ENCODE assay signal across 24 cellular contexts in the genomic region with DNA sequence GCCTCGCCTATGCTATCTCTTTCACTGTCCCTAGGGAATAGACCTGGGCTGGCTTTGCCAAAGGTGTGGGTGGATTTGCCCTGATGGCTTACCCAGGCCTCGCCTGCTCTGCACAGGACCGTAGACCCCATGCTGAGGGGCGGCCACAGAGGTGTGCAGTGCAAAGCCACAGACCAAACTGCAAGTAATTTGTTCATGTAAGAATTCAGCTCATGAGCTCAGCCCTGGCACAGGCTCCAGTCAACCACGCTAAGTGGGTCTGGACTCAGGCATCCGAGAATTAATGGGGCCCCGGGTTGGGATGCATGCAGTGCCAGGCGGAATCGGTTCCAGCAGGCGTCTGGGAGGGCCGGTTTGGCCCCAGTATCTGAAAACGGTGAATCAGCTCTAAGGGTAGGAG.
"Had no signal": no experiment of that assay in that cellular context is flagged by ENCODE, and none has a peak within 500 bp of the region (broad histone marks: within the 10 kb centered on the region; RNA-seq: fewer than 3 reads in every experiment).

No MANE protein-coding gene starts in this region.

- DNase-seq: activated CD4-positive, alpha-beta T cell treated with anti-CD3 and anti-CD28 coated beads, Interleukin-2, amount 10 ng/mL, durations not matched to agents 7 days and 5 days; activated CD4-positive, CD25-positive, alpha-beta regulatory T cell treated with anti-CD3 and anti-CD28 coated beads, Interleukin-2, amount 50 U/mL, for 72 hours; activated CD8-positive, alpha-beta memory T cell treated with anti-CD3 and anti-CD28 coated beads, Interleukin-2, amount 10 ng/mL, durations not matched to agents 7 days and 5 days; activated CD8-positive, alpha-beta T cell treated with anti-CD3 and anti-CD28 coated beads for 36 hours; activated effector memory CD4-positive, alpha-beta T cell treated with anti-CD3 and anti-CD28 coated beads, Interleukin-2, amount 50 U/mL, for 16 hours; activated T-cell treated with anti-CD3 and anti-CD28 coated beads for 4 hours; heart left ventricle; islet precursor cell; naive B cell; occipital lobe; sigmoid colon; stimulated activated CD4-positive, alpha-beta T cell treated with anti-CD3 and anti-CD28 coated beads, Interleukin-15, amount 100 ng/mL, for 24 hours; stomach; WERI-Rb-1 had no signal

- H3K36me3 ChIP-seq: ascending aorta, breast epithelium, heart left ventricle, sigmoid colon, stomach, suprapubic skin, tibial nerve, vagina, WERI-Rb-1 had no signal

- H3K9me3 ChIP-seq: ascending aorta, heart left ventricle, sigmoid colon, stomach, suprapubic skin, vagina had no signal

- H3K4me3 ChIP-seq: ascending aorta, breast epithelium, coronary artery, heart left ventricle, lung, sigmoid colon, smooth muscle cell, stomach, suprapubic skin, tibial nerve, vagina had no signal

- H3K4me1 ChIP-seq: ascending aorta, breast epithelium, heart left ventricle, sigmoid colon, stomach, suprapubic skin, vagina had no signal

- ATAC-seq: activated CD8-positive, alpha-beta memory T cell treated with anti-CD3 and anti-CD28 coated beads, Interleukin-2, amount 10 ng/mL, durations not matched to agents 7 days and 5 days; activated CD8-positive, alpha-beta T cell treated with anti-CD3 and anti-CD28 coated beads for 36 hours; heart left ventricle; stimulated activated memory B cell treated with anti-CD40 and anti-IgM and Interleukin-4, amounts not matched to agents 10 μg/mL and 1 μg/mL and 100 μg/mL, for 72 hours had no signal

- H3K27me3 ChIP-seq: ascending aorta, tibial nerve, vagina had no signal

- H3K4me2 ChIP-seq: smooth muscle cell had no signal

- H3K27ac ChIP-seq: ascending aorta, breast epithelium, coronary artery, epithelial cell of prostate, heart left ventricle, sigmoid colon, stomach, suprapubic skin, tibial nerve, vagina, WERI-Rb-1 had no signal
